Comparison of ENCODE assay signal across 8 cellular contexts in genomic region chr10:77974396-77975074, GRCh38. TPM values are rescaled to one million over a fixed set of nuclear protein-coding genes. Genes with fewer than 3 reads are reported as not detected.
A peak's percentile ranks its signal among the peaks of the same experiment; 100 is the strongest.
DNase-seq lines count a peak whose midpoint lies in the region; ATAC-seq and TF ChIP-seq lines count a peak whose summit lies in the region.
"Had no signal": no experiment of that assay in that cellular context is flagged by ENCODE, and none has a peak within 500 bp of the region (broad histone marks: within the 10 kb centered on the region; RNA-seq: fewer than 3 reads in every experiment).

No MANE protein-coding gene starts in this region.

- no peak overlapping the region for H3K4me3 ChIP-seq in fibroblast of the aortic adventitia (ENCODE audit: low read depth, low read length)
- H3K4me3 ChIP-seq in retinal pigment epithelial cell (ENCODE audit: low read length), result no peak overlapping the region

- in situ Hi-C loops in GM13977 (cut with MboI; ENCODE audit: low pct_unique_long_range_greater_than_20kb, low sequenced_read_pairs, unreplicated experiment), result no loop called here

- DNase-seq in GM13977 (ENCODE audit: low spot score) (no peak), OCI-M1 (lab: John Stamatoyannopoulos, UW) (peak; percentile 10), fibroblast of the aortic adventitia (ENCODE audit: low read depth) (peak; percentile 67), retinal pigment epithelial cell (ENCODE audit: low read depth) (no peak), DMS79 treated with DMSO at 0.1 percent for 48 hours (lab: John Stamatoyannopoulos, UW) (no peak), NCI-H2107 (lab: John Stamatoyannopoulos, UW) (no peak)
- DNase-seq: activated CD8-positive, alpha-beta memory T cell treated with anti-CD3 and anti-CD28 coated beads, Interleukin-2, amount 50 U/mL, for 4 hours had no signal

- peak; percentile 24 for TF ChIP-seq CTCF in GM13977 (IDR thresholded peaks at IDR 0.05; ENCODE audit: extremely low read depth, insufficient read depth, missing control alignments)
- TF ChIP-seq CTCF in fibroblast of the aortic adventitia (IDR thresholded peaks at IDR 0.05; ENCODE audit: insufficient read depth, low read length), result peak; percentile 55
- TF ChIP-seq CTCF in retinal pigment epithelial cell (conservative IDR thresholded peaks at IDR 0.05; ENCODE audit: low read depth, low read length), result peak; percentile 68

- ATAC-seq in activated CD4-positive, CD25-positive, alpha-beta regulatory T cell treated with anti-CD3 and anti-CD28 coated beads, Interleukin-2, amount 50 U/mL, for 24 hours, result no peak

RNA-seq across cellular contexts. Expression of gene DLG5, which starts 48.0 kb away (rescaled TPM):
- total RNA-seq in fibroblast of the aortic adventitia (ENCODE audit: low replicate concordance), result 32.4 and 42.7 TPM in 2 replicates

RNA-seq across cellular contexts. Expression of gene POLR3A, which starts 54.8 kb away (rescaled TPM):
- total RNA-seq in fibroblast of the aortic adventitia (ENCODE audit: low replicate concordance), result 10.5 and 17.5 TPM in 2 replicates

RNA-seq across cellular contexts. Expression of gene RPS24, which starts 59.1 kb away (rescaled TPM):
- 3,008 and 3,613 TPM in 2 replicates for total RNA-seq in fibroblast of the aortic adventitia (ENCODE audit: low replicate concordance)

Comparison
In these comparisons a context has a peak if more than half of its experiments do, and no peak if none do; other contexts are left out.
1. DNase-seq: peak in OCI-M1 (single experiment) and fibroblast of the aortic adventitia (single experiment); none in GM13977 (single experiment), retinal pigment epithelial cell (single experiment), DMS79 treated with DMSO at 0.1 percent for 48 hours (single experiment) and NCI-H2107 (single experiment).
2. Peak in every context shown above with its lines, with median percentiles within 50 percentile points of each other: CTCF ChIP-seq.